11 cellular contexts compared by ENCODE assay signal in genomic region chr6:166625356-166625755, GRCh38. TPM values are rescaled to one million over a fixed set of nuclear protein-coding genes. Genes with fewer than 3 reads are reported as not detected.
DNase-seq lines count a peak whose midpoint lies in the region; ATAC-seq and TF ChIP-seq lines count a peak whose summit lies in the region.
"Had no signal": no experiment of that assay in that cellular context is flagged by ENCODE, and none has a peak within 500 bp of the region (broad histone marks: within the 10 kb centered on the region; RNA-seq: fewer than 3 reads in every experiment).

No MANE protein-coding gene starts in this region.

- 34 to 64% methylated on average over 2 to 5 of the region's 5 CpGs for WGBS in esophagus squamous epithelium, 2 donors
- WGBS in ovary, 3 donors, result 11 to 23% (median 14%) methylated on average over 5 of the region's 5 CpGs

- intact Hi-C loops in Panc1 (cut with micrococcal nuclease; ENCODE audit: unreplicated experiment) (loop anchor here (10.0 kb wide), 1 partner anchor 1189 kb away; no protein-coding TSS in a partner anchor), esophagus squamous epithelium (cut with DNase I) (no loop called here), ovary (cut with DNase I) (no loop called here)

- H3K9me3 ChIP-seq in Panc1 (ENCODE audit: control insufficient read depth, insufficient read depth, low read depth, low read length), result no peaks in the 10 kb centered on the region
- no peaks in the 10 kb centered on the region for H3K9me3 ChIP-seq in esophagus squamous epithelium
- no peaks in the 10 kb centered on the region for H3K9me3 ChIP-seq in ovary
- no peaks in the 10 kb centered on the region for H3K9me3 ChIP-seq in SJCRH30 (replicated peaks)

- no peak for TF ChIP-seq POLR2A in esophagus squamous epithelium (IDR thresholded peaks at IDR 0.05)
- TF ChIP-seq POLR2A in ovary (IDR thresholded peaks at IDR 0.05), result no peak

- BruUV-seq in Panc1 (replicated peaks; lab: Mats Ljungman, UMichigan), result no TSS peak

- in situ Hi-C loops in Panc1 (cut with HindIII; ENCODE audit: low pct_unique_long_range_greater_than_20kb, low sequenced_read_pairs), result no loop called here

- H3K4me3 ChIP-seq in Panc1 (ENCODE audit: low read depth in 2 of 2, low read length in 2 of 2), result peak overlapping the region; percentile 68 to 77; a peak in 2 of 4 replicates
- H3K4me3 ChIP-seq in esophagus squamous epithelium, result peak overlapping the region in 3 of 4 donors; percentile 72 to 93 (median 74)
- H3K4me3 ChIP-seq in ovary, result peak overlapping the region; percentile 56
- no peak overlapping the region for H3K4me3 ChIP-seq in SJCRH30

- H3K27ac ChIP-seq in Panc1 (ENCODE audit: low read length) (no peak overlapping the region), esophagus squamous epithelium (peak overlapping the region; percentile 82 to 95 (median 90)), ovary (no peak overlapping the region), SJCRH30 (no peak overlapping the region)

- TF ChIP-seq CTCF in Panc1 (IDR thresholded peaks at IDR 0.05) (no peak), esophagus squamous epithelium (IDR thresholded peaks at IDR 0.05) (no peak), ovary (IDR thresholded peaks at IDR 0.05) (no peak), GM10248 (IDR thresholded peaks at IDR 0.05; ENCODE audit: control extremely low read depth, extremely low read depth, low read depth, missing control alignments) (no peak)

- H3K36me3 ChIP-seq in Panc1 (ENCODE audit: control insufficient read depth, insufficient read depth, low read length) (no peaks in the 10 kb centered on the region), esophagus squamous epithelium (no peaks in the 10 kb centered on the region), ovary (no peaks in the 10 kb centered on the region), SJCRH30 (no peaks in the 10 kb centered on the region)

- CTCF ChIA-PET in Panc1 (lab: Charles Lee), result no interaction called here
- CTCF ChIA-PET in GM10248 (lab: Yijun Ruan, JAX), result no interaction called here

- DNase-seq in COLO829 (ENCODE audit: low spot score) (peak; percentile 45), Panc1 (ENCODE audit: low read depth, low spot score) (no peak), esophagus squamous epithelium (lab: John Stamatoyannopoulos, UW) (no peak), ovary (peak in 1 of 5 donors; percentile 30), GM10248 (ENCODE audit: extremely low spot score) (no peak), SJCRH30 (no peak), DMS79 (lab: John Stamatoyannopoulos, UW) (no peak)
- DNase-seq: effector memory CD8-positive, alpha-beta T cell; NCI-H524 treated with DMSO at 0.1 percent for 48 hours; stimulated activated naive B cell treated with anti-CD40 and anti-IgM and Interleukin-4, amounts not matched to agents 10 μg/mL and 1 μg/mL and 100 μg/mL, for 72 hours had no signal

- no peak for ATAC-seq in Panc1
- ATAC-seq in GM19351 (IDR thresholded peaks at IDR 0.05; ENCODE audit: unreplicated experiment), result no peak
- ATAC-seq: effector memory CD8-positive, alpha-beta T cell; stimulated activated naive B cell treated with anti-CD40 and anti-IgM and Interleukin-4, amounts not matched to agents 10 μg/mL and 1 μg/mL and 100 μg/mL, for 72 hours had no signal

- no peak for TF ChIP-seq EP300 in ovary (IDR thresholded peaks at IDR 0.05)

- POLR2A ChIA-PET in Panc1 (lab: Charles Lee), result no interaction called here
- POLR2A ChIA-PET in GM10248 (lab: Yijun Ruan, JAX), result no interaction called here

- peaks cover 48% of the 10 kb centered on the region for H3K27me3 ChIP-seq in Panc1 (ENCODE audit: control insufficient read depth, insufficient read depth, low read length)
- H3K27me3 ChIP-seq in esophagus squamous epithelium, result peaks cover 0 to 42% (median 0%) of the 10 kb centered on the region in 4 donors
- no peaks in the 10 kb centered on the region for H3K27me3 ChIP-seq in ovary
- no peaks in the 10 kb centered on the region; the same call in 1 of the 2 replicates for H3K27me3 ChIP-seq in SJCRH30

- H3K4me1 ChIP-seq in Panc1 (ENCODE audit: control insufficient read depth, insufficient read depth, low read length), result peaks cover 12% of the 10 kb centered on the region
- peaks cover 30 to 75% (median 31%) of the 10 kb centered on the region in 3 donors for H3K4me1 ChIP-seq in esophagus squamous epithelium
- H3K4me1 ChIP-seq in ovary (ENCODE audit: insufficient read depth), result peaks cover 17% of the 10 kb centered on the region
- peaks cover 6% of the 10 kb centered on the region; the same call in 1 of the 2 replicates for H3K4me1 ChIP-seq in SJCRH30

RNA-seq across cellular contexts. Expression of gene RPS6KA2, which starts 1.7 kb away (rescaled TPM):
- 4.1 TPM for total RNA-seq in Panc1 (2021; ENCODE audit: unreplicated experiment)
- polyA plus RNA-seq in Panc1 (2012; ENCODE audit: insufficient read length), result 4.6 TPM
- total RNA-seq in esophagus squamous epithelium, result 10 to 100 TPM; 11.8 to 66.0 (median 19.2) TPM
- 10 to 100 TPM; 25.2 to 75.5 (median 49.9) TPM for total RNA-seq in ovary
- 10 to 100 TPM; 24.4 to 48.1 TPM for polyA plus RNA-seq in ovary
- total RNA-seq in SJCRH30 (2014; rRNA removed; shearing (Covaris generic)), result 4.2 and 6.3 TPM in 2 replicates

RNA-seq across cellular contexts. Expression of gene RAMACL, which starts 38.9 kb away (rescaled TPM):
- total RNA-seq in Panc1 (2021; ENCODE audit: unreplicated experiment) (0.13 TPM), esophagus squamous epithelium (1 to 10 TPM in 3 of 4 donors, under 1 TPM in 1; 0.99 to 2.7 (median 1.3) TPM), ovary (1 to 10 TPM in 6 of 7 donors, under 1 TPM in 1; 0.91 to 6.4 (median 1.8) TPM)
- not detected for polyA plus RNA-seq in Panc1 (2012; ENCODE audit: insufficient read length)
- under 1 TPM; 0.16 to 0.20 TPM for polyA plus RNA-seq in ovary
- 0.12 and 0.15 TPM in 2 replicates for total RNA-seq in SJCRH30 (2014; rRNA removed; shearing (Covaris generic))

Comparison
In these comparisons a context has a peak if more than half of its experiments do, and no peak if none do; other contexts are left out.
1. H3K27ac ChIP-seq: peak in esophagus squamous epithelium (4 of 4); none in Panc1 (single experiment), ovary (0 of 2) and SJCRH30 (single experiment).